Comparison of ENCODE assay signal across 27 cellular contexts in genomic region chr10:14449293-14449815, GRCh38.
"Had no signal": no experiment of that assay in that cellular context is flagged by ENCODE, and none has a peak within 500 bp of the region (broad histone marks: within the 10 kb centered on the region; RNA-seq: fewer than 3 reads in every experiment).

No MANE protein-coding gene starts in this region.

- DNase-seq: activated CD4-positive, alpha-beta memory T cell treated with anti-CD3 and anti-CD28 coated beads for 36 hours; activated CD4-positive, alpha-beta T cell treated with anti-CD3 and anti-CD28 coated beads for 4 hours; activated CD8-positive, alpha-beta memory T cell treated with anti-CD3 and anti-CD28 coated beads, Interleukin-2, amount 50 U/mL, for 4 hours; activated effector memory CD4-positive, alpha-beta T cell treated with anti-CD3 and anti-CD28 coated beads, Interleukin-2, amount 50 U/mL, for 16 hours; activated naive CD4-positive, alpha-beta T cell treated with anti-CD3 and anti-CD28 coated beads for 36 hours; activated naive CD8-positive, alpha-beta T cell treated with anti-CD3 and anti-CD28 coated beads for 36 hours; activated T-cell treated with anti-CD3 and anti-CD28 coated beads, Interleukin-2, amount 50 U/mL, for 1 hour; caudate nucleus; foreskin keratinocyte; mesendoderm; mucosa of descending colon; stimulated activated CD4-positive, alpha-beta T cell treated with anti-CD3 and anti-CD28 coated beads, Interleukin-2, amount 100 ng/mL, for 48 hours; stimulated activated naive CD4-positive, alpha-beta T cell treated with Interleukin-2 at 50 U/mL for 16 hours; T-helper 1 cell; testis; transverse colon had no signal

- H3K27me3 Mint-ChIP-seq: activated CD4-positive, alpha-beta memory T cell treated with anti-CD3 and anti-CD28 coated beads for 36 hours had no signal

- H3K36me3 Mint-ChIP-seq: activated CD4-positive, alpha-beta memory T cell treated with anti-CD3 and anti-CD28 coated beads for 36 hours; activated naive CD8-positive, alpha-beta T cell treated with anti-CD3 and anti-CD28 coated beads for 36 hours; brain had no signal

- H3K27ac Mint-ChIP-seq: activated CD4-positive, alpha-beta memory T cell treated with anti-CD3 and anti-CD28 coated beads for 36 hours; activated naive CD4-positive, alpha-beta T cell treated with anti-CD3 and anti-CD28 coated beads for 36 hours; activated naive CD8-positive, alpha-beta T cell treated with anti-CD3 and anti-CD28 coated beads for 36 hours; activated T-helper 1 cell treated with anti-CD3 and anti-CD28 coated beads, Interleukin-12 subunit alpha, Interleukin-12 subunit beta, Interleukin-2, Interleukin-4 antibody, amounts not matched to agents 30 ng/mL and 10 ng/mL and 1 ng/mL, durations not matched to agents 14 hours and 24 hours and 36 hours; T-helper 2 cell treated with Interferon-gamma antibody and Interleukin-4, amounts not matched to agents 5 μg/mL and 100 μg/mL, for 36 hours had no signal

- ATAC-seq: foreskin keratinocyte, mucosa of descending colon, psoas muscle had no signal

- H3K9me3 ChIP-seq: adrenal gland, esophagus muscularis mucosa, left ventricle myocardium inferior, mucosa of descending colon, pancreas, psoas muscle, testis, transverse colon had no signal

- H3K9me3 Mint-ChIP-seq: activated CD4-positive, alpha-beta memory T cell treated with anti-CD3 and anti-CD28 coated beads for 36 hours; activated naive CD4-positive, alpha-beta T cell treated with anti-CD3 and anti-CD28 coated beads for 36 hours; activated naive CD8-positive, alpha-beta T cell treated with anti-CD3 and anti-CD28 coated beads for 36 hours; T-helper 2 cell treated with Interferon-gamma antibody and Interleukin-4, amounts not matched to agents 5 μg/mL and 100 μg/mL, for 36 hours had no signal

- H3K4me1 Mint-ChIP-seq: activated naive CD8-positive, alpha-beta T cell treated with anti-CD3 and anti-CD28 coated beads for 36 hours had no signal

- H3K27me3 ChIP-seq: adrenal gland, esophagus muscularis mucosa, pancreas, testis, transverse colon had no signal

- H3K4me1 ChIP-seq: foreskin keratinocyte, psoas muscle, testis, transverse colon had no signal

- H3K4me3 Mint-ChIP-seq: activated CD4-positive, alpha-beta memory T cell treated with anti-CD3 and anti-CD28 coated beads for 36 hours; activated naive CD4-positive, alpha-beta T cell treated with anti-CD3 and anti-CD28 coated beads for 36 hours; activated naive CD8-positive, alpha-beta T cell treated with anti-CD3 and anti-CD28 coated beads for 36 hours; activated T-helper 1 cell treated with anti-CD3 and anti-CD28 coated beads, Interleukin-12 subunit alpha, Interleukin-12 subunit beta, Interleukin-2, Interleukin-4 antibody, amounts not matched to agents 30 ng/mL and 10 ng/mL and 1 ng/mL, durations not matched to agents 14 hours and 24 hours and 36 hours; brain; nephron; T-helper 2 cell treated with Interferon-gamma antibody and Interleukin-4, amounts not matched to agents 5 μg/mL and 100 μg/mL, for 36 hours had no signal

- H3K36me3 ChIP-seq: adrenal gland, esophagus muscularis mucosa, left ventricle myocardium inferior, pancreas, transverse colon had no signal

- H3K4me3 ChIP-seq: adrenal gland, esophagus muscularis mucosa, left ventricle myocardium inferior, lung, mucosa of descending colon, pancreas, psoas muscle, testis, transverse colon had no signal

- H3K27ac ChIP-seq: foreskin keratinocyte, psoas muscle, testis had no signal

- FAIRE-seq: islet of Langerhans, pancreas had no signal
